In the genomic region with DNA sequence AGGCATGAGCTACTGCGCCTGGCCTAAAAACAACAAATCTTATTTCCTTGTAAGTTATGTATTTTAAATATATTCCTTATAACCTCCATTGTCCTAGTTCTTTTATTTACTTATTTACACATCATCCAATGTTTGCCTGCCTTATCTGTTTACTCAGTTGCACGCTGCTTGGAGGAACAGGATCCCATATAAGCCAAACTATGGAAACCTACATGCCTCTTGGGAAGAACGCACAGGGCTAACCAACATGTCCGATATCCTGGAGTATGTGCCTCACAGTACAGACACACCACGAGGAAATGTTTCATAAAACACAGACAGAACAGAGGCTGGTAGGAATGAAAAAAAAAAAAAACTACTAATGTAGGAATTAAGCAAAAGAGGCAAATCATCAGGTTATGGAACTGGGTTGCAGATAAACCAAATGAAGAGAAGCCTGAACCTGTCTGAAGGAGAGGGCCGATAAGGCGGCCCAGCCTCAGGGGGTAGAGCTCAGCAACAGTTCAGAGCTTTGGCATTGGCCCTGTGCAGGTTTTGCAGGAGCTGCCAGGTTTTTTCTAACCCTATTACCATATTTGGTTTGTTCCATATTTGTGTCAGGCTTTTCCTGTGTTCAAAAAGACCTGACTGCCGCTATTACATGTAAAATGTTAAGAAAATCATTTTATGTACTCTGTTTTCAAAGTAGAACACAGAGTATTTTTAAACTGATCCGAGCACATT, we compare ENCODE assay signal across 16 cellular contexts. TPM values are rescaled to one million over a fixed set of nuclear protein-coding genes. Genes with fewer than 3 reads are reported as not detected.
DNase-seq lines count a peak whose midpoint lies in the region; ATAC-seq and TF ChIP-seq lines count a peak whose summit lies in the region.
"Had no signal": no experiment of that assay in that cellular context is flagged by ENCODE, and none has a peak within 500 bp of the region (broad histone marks: within the 10 kb centered on the region; RNA-seq: fewer than 3 reads in every experiment).

No MANE protein-coding gene starts in this region.

- WGBS in liver = 31% methylated on average over 9 of the region's 9 CpGs

- DNase-seq in G401 (ENCODE audit: low spot score) = peak; percentile 78
- no peak for DNase-seq in thoracic aorta (ENCODE audit: low spot score)
- DNase-seq in Calu3 = no peak
- DNase-seq in A673 (ENCODE audit: low spot score) = no peak
- no peak for DNase-seq in AG08395 (ENCODE audit: low spot score)
- DNase-seq: activated CD4-positive, alpha-beta T cell treated with anti-CD3 and anti-CD28 coated beads, Interleukin-2, amount 10 ng/mL, durations not matched to agents 7 days and 5 days; activated naive CD8-positive, alpha-beta T cell treated with anti-CD3 and anti-CD28 coated beads, Interleukin-2, amount 50 U/mL, for 24 hours; activated T-cell treated with anti-CD3 and anti-CD28 coated beads, Interleukin-2, amount 50 U/mL, for 72 hours; AML-193; DMS79; glutamatergic neuron; psoas muscle; T-helper 9 cell had no signal

- H3K27ac ChIP-seq in liver (ENCODE audit: low read depth in 1 of 2, low read length in 2 of 2) (peak overlapping the region; percentile 81 to 83), thoracic aorta (peak overlapping the region; percentile 73 to 83), A673 (ENCODE audit: low read depth, low read length, poor library complexity, severe bottlenecking) (no peak overlapping the region)

- H3K36me3 Mint-ChIP-seq in brain (no peaks in the 10 kb centered on the region), Calu3 (ENCODE audit: insufficient read depth, unreplicated experiment) (no peaks in the 10 kb centered on the region)

- peak overlapping the region in 4 of 5 experiments; percentile 31 to 68 (median 64) for H3K27ac Mint-ChIP-seq in brain
- H3K27ac Mint-ChIP-seq in Calu3 (ENCODE audit: unreplicated experiment) = no peak overlapping the region
- H3K27ac Mint-ChIP-seq: activated CD4-positive, alpha-beta T cell treated with anti-CD3 and anti-CD28 coated beads, Interleukin-2, amount 10 ng/mL, durations not matched to agents 7 days and 5 days; activated naive CD8-positive, alpha-beta T cell treated with anti-CD3 and anti-CD28 coated beads, Interleukin-2, amount 50 U/mL, for 24 hours; activated T-cell treated with anti-CD3 and anti-CD28 coated beads, Interleukin-2, amount 50 U/mL, for 72 hours had no signal

- peaks cover 57% of the 10 kb centered on the region for H3K4me1 Mint-ChIP-seq in brain
- H3K4me1 Mint-ChIP-seq in Calu3 (ENCODE audit: low read depth, unreplicated experiment) = peaks cover 10% of the 10 kb centered on the region

- H3K27me3 Mint-ChIP-seq in brain (peaks cover 4% of the 10 kb centered on the region), Calu3 (ENCODE audit: unreplicated experiment) (no peaks in the 10 kb centered on the region)
- H3K27me3 Mint-ChIP-seq: activated CD4-positive, alpha-beta T cell treated with anti-CD3 and anti-CD28 coated beads, Interleukin-2, amount 10 ng/mL, durations not matched to agents 7 days and 5 days; activated naive CD8-positive, alpha-beta T cell treated with anti-CD3 and anti-CD28 coated beads, Interleukin-2, amount 50 U/mL, for 24 hours had no signal

- H3K27me3 ChIP-seq in liver (ENCODE audit: control insufficient read depth in 4 of 4, insufficient read depth in 4 of 4, low read length in 3 of 4) (no peaks in the 10 kb centered on the region), thoracic aorta (replicated peaks; ENCODE audit: insufficient read depth) (no peaks in the 10 kb centered on the region), A673 (replicated peaks; ENCODE audit: insufficient read depth, low read depth, low read length, poor library complexity) (no peaks in the 10 kb centered on the region)

- in situ Hi-C loops in G401 (cut with HindIII; ENCODE audit: low sequenced_read_pairs) = no loop called here

- H3K9ac ChIP-seq in liver (ENCODE audit: low read depth in 1 of 2, low read length in 2 of 2) = no peak overlapping the region

- H3K9me3 Mint-ChIP-seq in brain (no peaks in the 10 kb centered on the region), Calu3 (ENCODE audit: low read depth, unreplicated experiment) (no peaks in the 10 kb centered on the region)
- H3K9me3 Mint-ChIP-seq: activated CD4-positive, alpha-beta T cell treated with anti-CD3 and anti-CD28 coated beads, Interleukin-2, amount 10 ng/mL, durations not matched to agents 7 days and 5 days; activated naive CD8-positive, alpha-beta T cell treated with anti-CD3 and anti-CD28 coated beads, Interleukin-2, amount 50 U/mL, for 24 hours; activated T-cell treated with anti-CD3 and anti-CD28 coated beads, Interleukin-2, amount 50 U/mL, for 72 hours had no signal

- H3K4me3 Mint-ChIP-seq in brain = no peak overlapping the region
- no peak overlapping the region for H3K4me3 Mint-ChIP-seq in Calu3 (ENCODE audit: low read depth, unreplicated experiment)
- H3K4me3 Mint-ChIP-seq: activated CD4-positive, alpha-beta T cell treated with anti-CD3 and anti-CD28 coated beads, Interleukin-2, amount 10 ng/mL, durations not matched to agents 7 days and 5 days; activated naive CD8-positive, alpha-beta T cell treated with anti-CD3 and anti-CD28 coated beads, Interleukin-2, amount 50 U/mL, for 24 hours; activated T-cell treated with anti-CD3 and anti-CD28 coated beads, Interleukin-2, amount 50 U/mL, for 72 hours had no signal

- H3K9me3 ChIP-seq in liver (ENCODE audit: control insufficient read depth in 4 of 4, low read length in 3 of 4) = no peaks in the 10 kb centered on the region
- H3K9me3 ChIP-seq in thoracic aorta = no peaks in the 10 kb centered on the region
- H3K9me3 ChIP-seq in A673 (ENCODE audit: low read depth, low read length, poor library complexity, severe bottlenecking) = no peaks in the 10 kb centered on the region
- H3K9me3 ChIP-seq: psoas muscle had no signal

- TF ChIP-seq CTCF in brain (conservative IDR thresholded peaks at IDR 0.05) (no peak), liver (IDR thresholded peaks at IDR 0.05; ENCODE audit: low read depth, low read length, missing input control) (no peak), thoracic aorta (IDR thresholded peaks at IDR 0.05) (no peak), Calu3 (IDR thresholded peaks at IDR 0.05; ENCODE audit: unreplicated experiment) (no peak), A673 (conservative IDR thresholded peaks at IDR 0.05; ENCODE audit: low read depth, low read length) (no peak)

- H3K36me3 ChIP-seq in liver (ENCODE audit: control insufficient read depth in 4 of 4, insufficient read depth in 3 of 4, low read depth in 1 of 4, low read length in 3 of 4) (no peaks in the 10 kb centered on the region), thoracic aorta (no peaks in the 10 kb centered on the region), A673 (ENCODE audit: insufficient read depth, low read length, poor library complexity, severe bottlenecking) (no peaks in the 10 kb centered on the region)

- H3K4me3 ChIP-seq in liver (ENCODE audit: low read depth in 1 of 3, low read length in 3 of 3) (no peak overlapping the region), thoracic aorta (no peak overlapping the region), A673 (ENCODE audit: low read depth, low read length, poor library complexity, severe bottlenecking) (no peak overlapping the region)
- H3K4me3 ChIP-seq: psoas muscle had no signal

- POLR2A ChIA-PET in A673 (lab: Charles Lee; ENCODE audit: low non-redundant PET) = no interaction called here

- H3K4me1 ChIP-seq in liver (ENCODE audit: control insufficient read depth in 4 of 4, insufficient read depth in 4 of 4, low read length in 3 of 4) = peaks cover 8 to 49% (median 41%) of the 10 kb centered on the region in 4 donors
- peaks cover 43 to 77% of the 10 kb centered on the region in 2 donors for H3K4me1 ChIP-seq in thoracic aorta (ENCODE audit: control insufficient read depth in 1 of 2, low read depth in 2 of 2)
- peaks cover 3% of the 10 kb centered on the region for H3K4me1 ChIP-seq in A673 (ENCODE audit: insufficient read depth, low read length, poor library complexity, severe bottlenecking)

- no TSS peak for BruUV-seq in Calu3 (replicated peaks; lab: Mats Ljungman, UMichigan)
- no TSS peak for BruUV-seq in A673 (replicated peaks; lab: Mats Ljungman, UMichigan)

- CTCF ChIA-PET in Calu3 (lab: Charles Lee) (interaction anchor here (0.5 to 0.7 kb wide), 2 partner anchors 19 to 823 kb away, joined by 3 to 6 read pairs; no protein-coding TSS in a partner anchor), A673 (lab: Charles Lee) (no interaction called here)

- ATAC-seq in thoracic aorta (ENCODE audit: insufficient number of reproducible peaks, low FRiP score, low read depth) = no peak
- ATAC-seq in HG03469 (IDR thresholded peaks at IDR 0.05; ENCODE audit: unreplicated experiment) = no peak
- ATAC-seq: activated naive CD8-positive, alpha-beta T cell treated with anti-CD3 and anti-CD28 coated beads, Interleukin-2, amount 50 U/mL, for 24 hours; activated T-cell treated with anti-CD3 and anti-CD28 coated beads, Interleukin-2, amount 50 U/mL, for 72 hours; psoas muscle had no signal

- peak in 1 of 2 donors; percentile 1 for TF ChIP-seq RAD21 in liver (IDR thresholded peaks at IDR 0.05)

- intact Hi-C loops in Calu3 (cut with micrococcal nuclease; ENCODE audit: unreplicated experiment) = no loop called here
- intact Hi-C loops in A673 (cut with micrococcal nuclease; ENCODE audit: unreplicated experiment) = no loop called here

TF ChIP-seq in liver, 16 proteins besides CTCF, POLR2A, EP300 and RAD21:
- peak; percentile 77 for TF ChIP-seq FOXA2 (IDR thresholded peaks at IDR 0.05)
- TF ChIP-seq, protein P1, sequence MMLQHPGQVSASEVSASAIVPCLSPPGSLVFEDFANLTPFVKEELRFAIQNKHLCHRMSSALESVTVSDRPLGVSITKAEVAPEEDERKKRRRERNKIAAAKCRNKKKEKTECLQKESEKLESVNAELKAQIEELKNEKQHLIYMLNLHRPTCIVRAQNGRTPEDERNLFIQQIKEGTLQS (IDR thresholded peaks at IDR 0.05) = no peak
- peak; percentile 47 for TF ChIP-seq SP1 (IDR thresholded peaks at IDR 0.05)
- TF ChIP-seq HNF4A (conservative IDR thresholded peaks at IDR 0.05) = peak in 1 of 2 donors; percentile 4
- peak in 1 of 2 donors; percentile 5 for TF ChIP-seq RXRA (IDR thresholded peaks at IDR 0.05)
- TF ChIP-seq EGR1 (IDR thresholded peaks at IDR 0.05; ENCODE audit: low read depth in 2 of 2) = no peak
- peak; percentile 66 for TF ChIP-seq YY1 (IDR thresholded peaks at IDR 0.05)
- peak; percentile 59 for TF ChIP-seq FOXA1 (IDR thresholded peaks at IDR 0.05)

RNA-seq across cellular contexts. Expression of a gene that starts 19.9 kb away (rescaled TPM):
- total RNA-seq in G401 (2014; rRNA removed; shearing (Covaris generic)) = 88.2 and 108 TPM in 2 replicates
- polyA plus RNA-seq in brain (ENCODE audit: insufficient read depth, low read depth, low replicate concordance) = 21.2 TPM
- 10 to 100 TPM; 55.4 to 83.7 TPM for total RNA-seq in liver
- 10 to 100 TPM in 1 of 2 donors, 1 to 10 TPM in 1; 10.0 to 11.0 TPM for polyA plus RNA-seq in liver
- total RNA-seq in thoracic aorta = 10 to 100 TPM; 70.0 to 74.4 TPM
- total RNA-seq in Calu3 (2022) = 78.0 and 82.5 TPM in 2 replicates
- 84.5 and 90.8 TPM in 2 replicates for total RNA-seq in A673 (2021)
